9 cellular contexts compared by ENCODE assay signal in the genomic region with DNA sequence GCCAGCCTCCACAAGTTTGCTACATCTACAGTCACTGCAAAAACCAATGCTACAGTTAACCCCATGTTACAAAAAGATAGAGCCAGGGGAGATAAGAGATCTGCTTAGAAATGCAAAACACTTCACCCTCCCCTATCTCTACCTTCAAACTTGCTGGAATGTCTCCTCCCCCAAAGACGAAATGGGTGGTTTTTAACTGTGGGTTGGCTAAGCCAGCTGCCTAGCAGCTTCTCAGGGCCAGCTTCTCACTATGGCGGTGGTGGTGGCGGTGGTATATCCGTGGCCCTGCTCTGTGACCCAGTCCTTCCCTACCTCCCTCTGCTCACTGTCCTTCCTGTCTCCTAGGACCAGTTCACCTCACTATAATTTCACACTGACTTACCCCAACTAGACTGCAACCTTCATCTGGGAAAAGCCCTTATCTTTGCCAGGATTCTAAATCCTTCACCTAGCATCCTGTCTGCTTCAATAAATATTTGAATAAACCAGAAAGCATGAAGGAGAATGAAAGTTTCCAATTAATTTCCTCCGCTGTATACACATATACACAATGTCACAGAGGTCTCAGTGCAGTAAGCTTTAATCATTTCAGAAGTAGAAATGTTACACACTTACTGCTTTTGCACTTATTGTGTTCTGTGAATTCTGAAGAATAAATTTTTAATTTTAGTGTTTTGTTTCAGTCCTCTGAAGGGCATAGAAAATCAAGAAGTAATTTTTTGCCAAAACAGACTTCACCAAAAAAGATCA. TPM values are rescaled to one million over a fixed set of nuclear protein-coding genes. Genes with fewer than 3 reads are reported as not detected.
DNase-seq lines count a peak whose midpoint lies in the region; ATAC-seq, FAIRE-seq and TF ChIP-seq lines count a peak whose summit lies in the region.
"Had no signal": no experiment of that assay in that cellular context is flagged by ENCODE, and none has a peak within 500 bp of the region (broad histone marks: within the 10 kb centered on the region; RNA-seq: fewer than 3 reads in every experiment).

No MANE protein-coding gene starts in this region.

- H3K23ac ChIP-seq in IMR-90 (ENCODE audit: low read depth, low read length) = no peak overlapping the region

- H3K9me1 ChIP-seq in IMR-90 (ENCODE audit: insufficient read depth, low read length) = no peaks in the 10 kb centered on the region; the same call in 1 of the 2 replicates

- no peak overlapping the region for H3K9ac ChIP-seq in IMR-90 (ENCODE audit: low read depth, low read length)
- no peak overlapping the region for H3K9ac ChIP-seq in kidney (ENCODE audit: low read length in 2 of 2)

- H3K27ac Mint-ChIP-seq in CD8-positive, alpha-beta memory T cell = peak overlapping the region; percentile 60 to 96 (median 86)
- H3K27ac Mint-ChIP-seq in activated T-helper 17 cell treated with anti-CD3 and anti-CD28 coated beads, Interleukin-2, amount 50 U/mL, for 72 hours = peak overlapping the region; percentile 85
- peak overlapping the region; percentile 87 for H3K27ac Mint-ChIP-seq in stimulated activated effector memory CD8-positive, alpha-beta T cell treated with anti-CD3 and anti-CD28 coated beads, Interleukin-12 subunit alpha, Interleukin-12 subunit beta, amount 100 ng/mL, for 72 hours
- H3K27ac Mint-ChIP-seq in Calu3 (ENCODE audit: unreplicated experiment) = no peak overlapping the region

- no peak overlapping the region for H4K5ac ChIP-seq in IMR-90 (ENCODE audit: low read depth, low read length)

- in situ Hi-C loops in IMR-90 (cut with MboI; ENCODE audit: low sequenced_read_pairs) = no loop called here
- in situ Hi-C loops in ACHN (cut with HindIII; ENCODE audit: low pct_ligation_motif_present, low pct_unique_long_range_greater_than_20kb, low sequenced_read_pairs) = no loop called here

- no peaks in the 10 kb centered on the region for H3K27me3 ChIP-seq in CD8-positive, alpha-beta memory T cell (ENCODE audit: insufficient read depth, low read length, poor library complexity, severe bottlenecking)
- H3K27me3 ChIP-seq in IMR-90 (ENCODE audit: control insufficient read depth, insufficient read depth, low read length) = no peaks in the 10 kb centered on the region
- H3K27me3 ChIP-seq: right lobe of liver had no signal

- peaks cover 0 to 2% (median under 1%) of the 10 kb centered on the region in 3 donors for H3K36me3 Mint-ChIP-seq in CD8-positive, alpha-beta memory T cell
- H3K36me3 Mint-ChIP-seq in activated T-helper 17 cell treated with anti-CD3 and anti-CD28 coated beads, Interleukin-2, amount 50 U/mL, for 72 hours (ENCODE audit: low read depth) = no peaks in the 10 kb centered on the region
- H3K36me3 Mint-ChIP-seq in stimulated activated effector memory CD8-positive, alpha-beta T cell treated with anti-CD3 and anti-CD28 coated beads, Interleukin-12 subunit alpha, Interleukin-12 subunit beta, amount 100 ng/mL, for 72 hours = peaks cover 5% of the 10 kb centered on the region
- peaks cover 5% of the 10 kb centered on the region for H3K36me3 Mint-ChIP-seq in Calu3 (ENCODE audit: insufficient read depth, unreplicated experiment)

- H3K79me1 ChIP-seq in IMR-90 (ENCODE audit: low read depth in 1 of 2, low read length in 2 of 2) = peaks cover 0 to 15% of the 10 kb centered on the region in 2 experiments; a peak in 2 of 4 replicates

- H2AK5ac ChIP-seq in IMR-90 (ENCODE audit: low read depth, low read length) = no peak overlapping the region

- no peak overlapping the region for H3K56ac ChIP-seq in IMR-90 (ENCODE audit: extremely low read depth, insufficient read depth, low read length)

- peak overlapping the region; percentile 56 to 86 (median 67) for H3K4me3 Mint-ChIP-seq in CD8-positive, alpha-beta memory T cell
- peak overlapping the region; percentile 89 for H3K4me3 Mint-ChIP-seq in activated T-helper 17 cell treated with anti-CD3 and anti-CD28 coated beads, Interleukin-2, amount 50 U/mL, for 72 hours
- peak overlapping the region; percentile 64 for H3K4me3 Mint-ChIP-seq in stimulated activated effector memory CD8-positive, alpha-beta T cell treated with anti-CD3 and anti-CD28 coated beads, Interleukin-12 subunit alpha, Interleukin-12 subunit beta, amount 100 ng/mL, for 72 hours
- H3K4me3 Mint-ChIP-seq in Calu3 (ENCODE audit: low read depth, unreplicated experiment) = no peak overlapping the region

- H3K4me3 ChIP-seq in CD8-positive, alpha-beta memory T cell (ENCODE audit: low read length) = peak overlapping the region; percentile 20
- H3K4me3 ChIP-seq in IMR-90 (ENCODE audit: insufficient read depth, low read depth, low read length) (no peak overlapping the region), kidney (ENCODE audit: low read length in 2 of 2) (no peak overlapping the region)
- H3K4me3 ChIP-seq: right lobe of liver had no signal

- no peak overlapping the region for H3K18ac ChIP-seq in IMR-90 (ENCODE audit: low read depth, low read length)

- H3K4me1 Mint-ChIP-seq in CD8-positive, alpha-beta memory T cell = peaks cover 49 to 75% (median 72%) of the 10 kb centered on the region in 3 donors
- H3K4me1 Mint-ChIP-seq in activated T-helper 17 cell treated with anti-CD3 and anti-CD28 coated beads, Interleukin-2, amount 50 U/mL, for 72 hours = peaks cover 36% of the 10 kb centered on the region
- peaks cover 45% of the 10 kb centered on the region for H3K4me1 Mint-ChIP-seq in stimulated activated effector memory CD8-positive, alpha-beta T cell treated with anti-CD3 and anti-CD28 coated beads, Interleukin-12 subunit alpha, Interleukin-12 subunit beta, amount 100 ng/mL, for 72 hours
- peaks cover 25% of the 10 kb centered on the region for H3K4me1 Mint-ChIP-seq in Calu3 (ENCODE audit: low read depth, unreplicated experiment)

- H3K4me1 ChIP-seq in CD8-positive, alpha-beta memory T cell (ENCODE audit: insufficient read depth, low read length) = peaks cover 30% of the 10 kb centered on the region
- H3K4me1 ChIP-seq in IMR-90 (ENCODE audit: control insufficient read depth, insufficient read depth, low read length) = no peaks in the 10 kb centered on the region
- H3K4me1 ChIP-seq in kidney (ENCODE audit: control insufficient read depth in 1 of 2, insufficient read depth in 1 of 2, low read depth in 1 of 2, low read length in 2 of 2) = no peaks in the 10 kb centered on the region
- H3K4me1 ChIP-seq: right lobe of liver had no signal

- CTCF ChIA-PET in CD8-positive, alpha-beta memory T cell (lab: Charles Lee) = interaction anchor here (1.2 to 2.3 kb wide), 2 partner anchors 14 to 41 kb away, joined by 3 to 8 read pairs; no protein-coding TSS in a partner anchor
- CTCF ChIA-PET in IMR-90 (lab: Yijun Ruan, JAX) (no interaction called here), Calu3 (lab: Charles Lee) (no interaction called here)

- H3K9me3 ChIP-seq in CD8-positive, alpha-beta memory T cell (ENCODE audit: low read length) = no peaks in the 10 kb centered on the region
- no peaks in the 10 kb centered on the region for H3K9me3 ChIP-seq in IMR-90 (ENCODE audit: control insufficient read depth, insufficient read depth, low read length)
- H3K9me3 ChIP-seq in kidney (ENCODE audit: control insufficient read depth in 1 of 2, low read length in 2 of 2) = no peaks in the 10 kb centered on the region
- H3K9me3 ChIP-seq: right lobe of liver had no signal

- no peak overlapping the region for H2BK5ac ChIP-seq in IMR-90 (ENCODE audit: low read depth, low read length, poor library complexity, severe bottlenecking)

- no peak overlapping the region for H4K91ac ChIP-seq in IMR-90 (ENCODE audit: insufficient read depth, low read depth, low read length)

- ATAC-seq in GM21447 (IDR thresholded peaks at IDR 0.05; ENCODE audit: unreplicated experiment) (peak; percentile 65), IMR-90 (ENCODE audit: low read depth) (no peak; the same call in 1 of the 2 replicates)
- peak; percentile 70 for ATAC-seq in activated T-helper 17 cell treated with anti-CD3 and anti-CD28 coated beads, Interleukin-2, amount 50 U/mL, for 72 hours (replicated peaks)
- peak; percentile 84 for ATAC-seq in stimulated activated effector memory CD8-positive, alpha-beta T cell treated with anti-CD3 and anti-CD28 coated beads, Interleukin-12 subunit alpha, Interleukin-12 subunit beta, amount 100 ng/mL, for 72 hours

- dilution Hi-C loops in IMR-90 (cut with HindIII; ENCODE audit: low sequenced_read_pairs, unreplicated experiment) = no loop called here

- peaks cover 0 to 4% (median 0%) of the 10 kb centered on the region in 5 donors for H3K9me3 Mint-ChIP-seq in CD8-positive, alpha-beta memory T cell
- H3K9me3 Mint-ChIP-seq in activated T-helper 17 cell treated with anti-CD3 and anti-CD28 coated beads, Interleukin-2, amount 50 U/mL, for 72 hours = no peaks in the 10 kb centered on the region
- H3K9me3 Mint-ChIP-seq in stimulated activated effector memory CD8-positive, alpha-beta T cell treated with anti-CD3 and anti-CD28 coated beads, Interleukin-12 subunit alpha, Interleukin-12 subunit beta, amount 100 ng/mL, for 72 hours = peaks cover 2% of the 10 kb centered on the region
- peaks cover 4% of the 10 kb centered on the region for H3K9me3 Mint-ChIP-seq in Calu3 (ENCODE audit: low read depth, unreplicated experiment)

- H3K27me3 Mint-ChIP-seq in CD8-positive, alpha-beta memory T cell = peaks cover 0 to 6% of the 10 kb centered on the region in 2 donors
- H3K27me3 Mint-ChIP-seq in activated T-helper 17 cell treated with anti-CD3 and anti-CD28 coated beads, Interleukin-2, amount 50 U/mL, for 72 hours = no peaks in the 10 kb centered on the region
- no peaks in the 10 kb centered on the region for H3K27me3 Mint-ChIP-seq in Calu3 (ENCODE audit: unreplicated experiment)

- H4K8ac ChIP-seq in IMR-90 (ENCODE audit: low read depth in 2 of 2, low read length in 2 of 2) = no peak overlapping the region

- FAIRE-seq in kidney (lab: Jason Lieb, UNC) = no peak

- POLR2A ChIA-PET in CD8-positive, alpha-beta memory T cell (lab: Charles Lee) = interaction anchor here (1.1 to 1.5 kb wide), 2 partner anchors 15 to 33 kb away, joined by 3 to 4 read pairs; no protein-coding TSS in a partner anchor
- POLR2A ChIA-PET in IMR-90 (lab: Charles Lee; ENCODE audit: unreplicated experiment) = no interaction called here

- no peak overlapping the region for H2BK15ac ChIP-seq in IMR-90 (ENCODE audit: low read depth, low read length)

- WGBS in IMR-90 (ENCODE audit: extremely low coverage in 2 of 2, insufficient read length in 1 of 2), 2 experiments = no CpG with 5 or more reads among the region's 5 CpGs

- no peak overlapping the region for H3K4me2 ChIP-seq in IMR-90 (ENCODE audit: low read depth, low read length)

- no peak overlapping the region for H2AK9ac ChIP-seq in IMR-90 (replicated peaks; ENCODE audit: low read depth, low read length, poor library complexity)

- TF ChIP-seq CTCF in IMR-90 (conservative IDR thresholded peaks at IDR 0.05; ENCODE audit: low read depth, low read length) = no peak
- TF ChIP-seq CTCF in Calu3 (IDR thresholded peaks at IDR 0.05; ENCODE audit: unreplicated experiment) = no peak
- TF ChIP-seq CTCF in kidney (IDR thresholded peaks at IDR 0.05; ENCODE audit: borderline replicate concordance, extremely low read depth, insufficient read depth) = no peak

- TF ChIP-seq POLR2A in IMR-90 (IDR thresholded peaks at IDR 0.05; ENCODE audit: low read depth, low read length) = no peak

- no peak overlapping the region for H2BK20ac ChIP-seq in IMR-90 (ENCODE audit: low read depth, low read length)

- no peaks in the 10 kb centered on the region for H4K20me1 ChIP-seq in IMR-90 (ENCODE audit: insufficient read depth, low read length)

- H3K14ac ChIP-seq in IMR-90 (replicated peaks; ENCODE audit: low read depth, low read length) = 0 out of 2 replicates have a peak overlapping the region, but pooled peaks have one; percentile 53

- no peaks in the 10 kb centered on the region for H3K36me3 ChIP-seq in CD8-positive, alpha-beta memory T cell (ENCODE audit: insufficient read depth, low read length)
- H3K36me3 ChIP-seq in IMR-90 (ENCODE audit: control insufficient read depth, insufficient read depth, low read length) (no peaks in the 10 kb centered on the region), kidney (ENCODE audit: control insufficient read depth in 1 of 2, insufficient read depth in 2 of 2, low read length in 2 of 2) (no peaks in the 10 kb centered on the region)
- H3K36me3 ChIP-seq: right lobe of liver had no signal

- TF ChIP-seq RAD21 in IMR-90 (IDR thresholded peaks at IDR 0.05; ENCODE audit: low read length) = no peak

- peak; percentile 6 to 61 (median 20) for DNase-seq in CD8-positive, alpha-beta memory T cell
- DNase-seq in IMR-90 (no peak), ACHN (no peak), Calu3 (no peak), kidney (no peak)
- DNase-seq in stimulated activated effector memory CD8-positive, alpha-beta T cell treated with anti-CD3 and anti-CD28 coated beads, Interleukin-12 subunit alpha, Interleukin-12 subunit beta, amount 100 ng/mL, for 72 hours (ENCODE audit: low spot score in 2 of 2) = peak in 1 of 2 donors; percentile 61
- DNase-seq: right lobe of liver had no signal

- no peak overlapping the region for H2BK120ac ChIP-seq in IMR-90 (ENCODE audit: low read depth, low read length)

- no peak overlapping the region for H3K27ac ChIP-seq in CD8-positive, alpha-beta memory T cell (ENCODE audit: low read depth, low read length)
- H3K27ac ChIP-seq in IMR-90 (ENCODE audit: insufficient read depth, low read length) (no peak overlapping the region), kidney (ENCODE audit: low read depth in 2 of 2, low read length in 2 of 2) (no peak overlapping the region)
- H3K27ac ChIP-seq: right lobe of liver had no signal

- no peak overlapping the region for H3K4ac ChIP-seq in IMR-90 (ENCODE audit: low read depth, low read length)

- BruUV-seq in IMR-90 (replicated peaks; lab: Mats Ljungman, UMichigan) = no TSS peak
- no TSS peak for BruUV-seq in Calu3 (replicated peaks; lab: Mats Ljungman, UMichigan)

- no peak overlapping the region for H2AFZ ChIP-seq in IMR-90 (replicated peaks; ENCODE audit: low read length, poor library complexity)

- intact Hi-C loops in IMR-90 (cut with micrococcal nuclease) = no loop called here
- intact Hi-C loops in Calu3 (cut with micrococcal nuclease; ENCODE audit: unreplicated experiment) = no loop called here
- intact Hi-C loops in kidney (cut with DNase I) = no loop called here

RNA-seq across cellular contexts. Expression of a gene that starts 46.3 kb away (rescaled TPM):
- 10 to 100 TPM; 79.7 to 91.9 TPM for total RNA-seq in CD8-positive, alpha-beta memory T cell
- 221 TPM for polyA plus RNA-seq in CD8-positive, alpha-beta memory T cell
- total RNA-seq in IMR-90 (2012; rRNA removed) (20.1 and 26.7 TPM in 2 replicates), Calu3 (2022) (97.9 and 105 TPM in 2 replicates), kidney (20.0 TPM)
- polyA plus RNA-seq in IMR-90 (2012; rRNA removed) (22.0 and 24.4 TPM in 2 replicates), kidney (ENCODE audit: insufficient read depth, low read depth, low replicate concordance) (10.9 TPM)
- polyA plus RNA-seq in IMR-90 (2012; cell fraction: cytosol; rRNA removed) = 9.5 and 11.8 TPM in 2 replicates
- 6.1 and 10.4 TPM in 2 replicates for polyA plus RNA-seq in IMR-90 (2012; cell fraction: nucleus; rRNA removed; ENCODE audit: low replicate concordance)
- total RNA-seq in activated T-helper 17 cell treated with anti-CD3 and anti-CD28 coated beads, Interleukin-2, amount 50 U/mL, for 72 hours = 10 to 100 TPM; 84.5 to 95.8 TPM

Comparison
In these comparisons a context has a peak if more than half of its experiments do, and no peak if none do; other contexts are left out.
1. DNase-seq: peak in CD8-positive, alpha-beta memory T cell (5 of 5); none in IMR-90 (single experiment), ACHN (single experiment), Calu3 (single experiment) and kidney (single experiment).